ENCODE assay signal across 9 cellular contexts in the genomic region with DNA sequence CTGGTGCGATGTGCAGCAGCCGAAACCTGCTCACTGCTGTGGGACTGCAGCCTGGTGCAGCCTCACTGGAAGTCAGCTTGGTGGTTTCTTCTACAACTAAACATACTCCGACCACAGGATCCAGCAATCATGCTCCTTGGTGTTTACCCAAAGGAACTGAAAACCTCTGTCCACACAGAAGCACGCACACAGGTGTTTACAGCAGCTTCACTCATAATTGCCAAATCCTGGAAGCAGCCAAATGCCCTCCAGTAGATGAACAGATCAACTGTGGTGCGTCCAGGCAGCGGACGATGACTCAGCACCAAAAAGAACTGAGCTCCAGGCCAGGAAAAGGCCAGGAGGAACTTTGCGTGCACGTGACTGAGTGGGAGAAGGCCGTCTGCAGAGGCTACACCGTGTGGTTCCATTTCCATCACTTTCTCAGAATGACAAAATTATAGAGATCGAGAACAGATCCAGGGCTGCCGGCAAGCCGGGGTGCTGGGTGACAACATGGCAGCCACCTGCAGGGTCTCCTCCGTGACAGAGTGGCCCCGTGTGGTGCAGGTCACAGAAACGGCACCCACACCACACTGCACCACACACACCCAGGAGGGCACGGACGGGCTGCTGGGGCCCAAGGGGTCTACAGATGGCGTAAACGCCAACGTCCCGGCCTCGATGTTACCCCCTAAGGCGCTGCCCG. TPM values are rescaled to one million over a fixed set of nuclear protein-coding genes. Genes with fewer than 3 reads are reported as not detected.
DNase-seq lines count a peak whose midpoint lies in the region; ATAC-seq, FAIRE-seq and TF ChIP-seq lines count a peak whose summit lies in the region.
"Had no signal": no experiment of that assay in that cellular context is flagged by ENCODE, and none has a peak within 500 bp of the region (broad histone marks: within the 10 kb centered on the region; RNA-seq: fewer than 3 reads in every experiment).

No MANE protein-coding gene starts in this region.

- H3K27me3 ChIP-seq in GM23248 (replicated peaks; ENCODE audit: insufficient read depth) = no peaks in the 10 kb centered on the region
- H3K27me3 ChIP-seq in fibroblast of lung (ENCODE audit: control insufficient read depth, insufficient read depth, low read length) = peaks cover 8% of the 10 kb centered on the region

- no peaks in the 10 kb centered on the region for H3K9me2 ChIP-seq in GM23248 (ENCODE audit: insufficient read depth)

- H4K20me1 ChIP-seq in GM23248 (ENCODE audit: insufficient read depth) = no peaks in the 10 kb centered on the region
- H4K20me1 ChIP-seq in fibroblast of lung (ENCODE audit: control insufficient read depth, extremely low read depth, insufficient read depth, low read length) = no peaks in the 10 kb centered on the region

- H3K4me1 ChIP-seq in GM23248 (ENCODE audit: insufficient read depth) (no peaks in the 10 kb centered on the region), fibroblast of lung (ENCODE audit: control insufficient read depth, extremely low read depth, insufficient read depth, low read length) (peaks cover 2% of the 10 kb centered on the region)

- H3K9me3 ChIP-seq in GM23248 (ENCODE audit: low read depth) (no peaks in the 10 kb centered on the region), fibroblast of lung (ENCODE audit: control insufficient read depth, insufficient read depth, low read depth, low read length) (no peaks in the 10 kb centered on the region)

- H3F3A ChIP-seq in GM23248 (ENCODE audit: insufficient read depth) = no peaks in the 10 kb centered on the region

- H3K4me3 ChIP-seq in GM23248 (no peak overlapping the region), fibroblast of lung (replicated peaks in 1 of 4; ENCODE audit: control extremely low read depth in 1 of 4, insufficient read depth in 1 of 4, low read depth in 3 of 4, low read length in 4 of 4) (no peak overlapping the region)

- H3K27ac ChIP-seq in GM23248 = no peak overlapping the region
- H3K27ac ChIP-seq in fibroblast of lung (ENCODE audit: insufficient read depth, low read length) = no peak overlapping the region

- in situ Hi-C loops in GM23248 (cut with MboI) = no loop called here

- H2AFZ ChIP-seq in GM23248 = no peak overlapping the region
- H2AFZ ChIP-seq in fibroblast of lung (ENCODE audit: low read length) = no peak overlapping the region

- 77 to 80% methylated on average over 26 of the region's 26 CpGs for WGBS in GM23248 (ENCODE audit: low coverage in 1 of 2, low lambda C conversion rate in 2 of 2, missing lambda C conversion rate in 2 of 2), 2 experiments

- no peak for ATAC-seq in GM21528 (IDR thresholded peaks at IDR 0.05; ENCODE audit: low FRiP score, unreplicated experiment)
- no peak for ATAC-seq in HG02588 (IDR thresholded peaks at IDR 0.05; ENCODE audit: unreplicated experiment)

- H3K4me2 ChIP-seq in GM23248 (ENCODE audit: unreplicated experiment) (no peak overlapping the region), fibroblast of lung (ENCODE audit: extremely low read depth, insufficient read depth, low read length) (peak overlapping the region; percentile 44)

- H3K9ac ChIP-seq in GM23248 (no peak overlapping the region), fibroblast of lung (ENCODE audit: insufficient read depth, low read length) (no peak overlapping the region)

- FAIRE-seq in RCC 7860 (lab: Jason Lieb, UNC) = no peak

- DNase-seq in GM23248 (peak; percentile 74), RCC 7860 (ENCODE audit: low spot score) (peak; percentile 20), fibroblast of lung (ENCODE audit: low read depth in 2 of 2) (peak; percentile 74 to 83), pulmonary artery endothelial cell (ENCODE audit: low read depth, low spot score) (peak; percentile 19), GOT3 (lab: John Stamatoyannopoulos, UW) (no peak)
- no peak for DNase-seq in activated T-cell treated with anti-CD3 and anti-CD28 coated beads, Interleukin-2, amount 50 U/mL, for 1 hour

- H3K36me3 ChIP-seq in GM23248 (ENCODE audit: low read depth) (no peaks in the 10 kb centered on the region), fibroblast of lung (ENCODE audit: control insufficient read depth, insufficient read depth, low read length) (no peaks in the 10 kb centered on the region)

- no peaks in the 10 kb centered on the region for H3K79me2 ChIP-seq in GM23248 (ENCODE audit: insufficient read depth)
- H3K79me2 ChIP-seq in fibroblast of lung (ENCODE audit: control insufficient read depth, insufficient read depth, low read length) = no peaks in the 10 kb centered on the region

- TF ChIP-seq CTCF in fibroblast of lung (conservative IDR thresholded peaks at IDR 0.05 in 1 of 2, IDR thresholded peaks at IDR 0.05 in 1 of 2; ENCODE audit: low read depth in 1 of 2, low read length in 2 of 2) = no peak

RNA-seq across cellular contexts. Expression of a gene that starts 23.1 kb away (rescaled TPM):
- 28.8 and 29.1 TPM in 2 replicates for total RNA-seq in GM23248 (2014; rRNA removed; shearing (Covaris generic))
- polyA plus RNA-seq in GM23248 (2016; fragmentation: Nextera tagmentation; extraction: Ambion mirVana) (13.5 and 13.7 TPM in 2 replicates), fibroblast of lung (15.0 and 22.8 TPM in 2 replicates)
- total RNA-seq in fibroblast of lung (10.8 and 13.4 TPM in 2 replicates), pulmonary artery endothelial cell (20.6 and 23.9 TPM in 2 replicates)
- 24.7 and 26.0 TPM in 2 replicates for polyA plus RNA-seq in fibroblast of lung (2012)
- polyA minus RNA-seq in fibroblast of lung (ENCODE audit: low replicate concordance) = 21.8 and 30.1 TPM in 2 replicates

RNA-seq across cellular contexts. Expression of a gene that starts 41.1 kb away (rescaled TPM):
- total RNA-seq in GM23248 (2014; rRNA removed; shearing (Covaris generic)) = not detected in 2 replicates
- polyA plus RNA-seq in GM23248 (2016; fragmentation: Nextera tagmentation; extraction: Ambion mirVana) = not detected in 2 replicates
- total RNA-seq in fibroblast of lung = under 0.01 TPM in 1 of 2 replicates, not detected in the other
- not detected in 2 replicates for polyA plus RNA-seq in fibroblast of lung
- not detected in 2 replicates for polyA plus RNA-seq in fibroblast of lung (2012)
- not detected in 2 replicates for polyA minus RNA-seq in fibroblast of lung (ENCODE audit: low replicate concordance)
- total RNA-seq in pulmonary artery endothelial cell = 0.04 and 0.07 TPM in 2 replicates
- polyA plus RNA-seq: IgD-negative memory B cell had no signal

RNA-seq across cellular contexts. Expression of a gene that starts 59.0 kb away (rescaled TPM):
- 0.32 TPM in 1 of 2 replicates, not detected in the other for total RNA-seq in GM23248 (2014; rRNA removed; shearing (Covaris generic))
- polyA plus RNA-seq in GM23248 (2016; fragmentation: Nextera tagmentation; extraction: Ambion mirVana) = 0.15 and 0.39 TPM in 2 replicates
- 0.66 and 0.77 TPM in 2 replicates for total RNA-seq in fibroblast of lung
- polyA plus RNA-seq in fibroblast of lung = 0.08 TPM in 1 of 2 replicates, not detected in the other
- polyA plus RNA-seq in fibroblast of lung (2012) = 0.15 and 0.21 TPM in 2 replicates
- not detected in 2 replicates for polyA minus RNA-seq in fibroblast of lung (ENCODE audit: low replicate concordance)
- 0.11 and 0.66 TPM in 2 replicates for total RNA-seq in pulmonary artery endothelial cell

RNA-seq across cellular contexts. Expression of a gene that starts 59.3 kb away (rescaled TPM):
- total RNA-seq in GM23248 (2014; rRNA removed; shearing (Covaris generic)) = 11.6 and 17.1 TPM in 2 replicates
- polyA plus RNA-seq in GM23248 (2016; fragmentation: Nextera tagmentation; extraction: Ambion mirVana) = 8.7 and 10.1 TPM in 2 replicates
- 7.4 and 13.0 TPM in 2 replicates for total RNA-seq in fibroblast of lung
- 1.7 and 2.6 TPM in 2 replicates for polyA plus RNA-seq in fibroblast of lung
- 5.6 and 7.2 TPM in 2 replicates for polyA plus RNA-seq in fibroblast of lung (2012)
- 2.4 and 6.2 TPM in 2 replicates for polyA minus RNA-seq in fibroblast of lung (ENCODE audit: low replicate concordance)
- total RNA-seq in pulmonary artery endothelial cell = 14.2 and 24.3 TPM in 2 replicates

Comparison
In these comparisons a context has a peak if more than half of its experiments do, and no peak if none do; other contexts are left out.
1. DNase-seq: peak in GM23248 (single experiment), RCC 7860 (single experiment), fibroblast of lung (2 of 2) and pulmonary artery endothelial cell (single experiment); none in activated T-cell treated with anti-CD3 and anti-CD28 coated beads, Interleukin-2, amount 50 U/mL, for 1 hour (single experiment) and GOT3 (single experiment).